ENCODE assay signal across 1 cellular context in the genomic region with DNA sequence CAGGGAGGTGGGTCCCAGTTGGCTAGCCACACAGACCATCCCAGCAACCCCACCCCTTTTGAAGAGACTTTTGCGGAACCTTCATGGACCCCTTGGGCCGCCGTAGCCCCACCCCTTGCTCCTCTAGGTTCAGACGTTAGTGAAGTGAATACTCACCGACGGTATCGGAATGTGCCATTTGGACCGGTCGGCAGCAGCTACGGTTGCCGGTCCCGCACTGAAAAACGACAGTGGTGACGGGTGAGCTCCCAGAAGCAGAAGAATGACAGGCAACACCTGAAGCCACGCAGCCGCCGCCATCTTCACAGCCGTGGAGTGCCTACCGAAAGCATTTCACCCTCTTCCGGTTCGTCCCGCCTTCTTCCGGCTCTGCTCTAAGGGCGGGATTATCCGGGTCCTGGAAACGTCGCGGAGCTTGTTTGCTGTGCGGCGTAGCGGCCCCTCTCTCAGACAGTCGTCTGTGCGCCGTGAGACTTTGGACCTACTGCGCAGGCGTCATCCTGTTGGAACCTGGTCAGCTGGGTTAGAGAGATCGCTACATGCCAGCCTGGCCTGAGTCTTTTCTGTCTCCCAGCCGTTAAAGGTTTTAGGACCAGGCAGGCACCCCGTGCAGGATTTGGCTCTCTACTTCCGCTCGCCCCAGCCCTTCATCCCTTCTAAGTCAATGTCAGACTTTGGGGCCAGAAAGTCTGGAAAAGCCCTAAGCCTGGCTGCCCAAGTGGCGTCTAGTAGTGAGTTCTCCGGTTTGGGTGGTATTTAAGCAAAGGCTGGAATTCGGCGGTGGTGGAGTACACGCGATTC.
TF ChIP-seq lines count a peak whose summit lies in the region.

A gene with protein sequence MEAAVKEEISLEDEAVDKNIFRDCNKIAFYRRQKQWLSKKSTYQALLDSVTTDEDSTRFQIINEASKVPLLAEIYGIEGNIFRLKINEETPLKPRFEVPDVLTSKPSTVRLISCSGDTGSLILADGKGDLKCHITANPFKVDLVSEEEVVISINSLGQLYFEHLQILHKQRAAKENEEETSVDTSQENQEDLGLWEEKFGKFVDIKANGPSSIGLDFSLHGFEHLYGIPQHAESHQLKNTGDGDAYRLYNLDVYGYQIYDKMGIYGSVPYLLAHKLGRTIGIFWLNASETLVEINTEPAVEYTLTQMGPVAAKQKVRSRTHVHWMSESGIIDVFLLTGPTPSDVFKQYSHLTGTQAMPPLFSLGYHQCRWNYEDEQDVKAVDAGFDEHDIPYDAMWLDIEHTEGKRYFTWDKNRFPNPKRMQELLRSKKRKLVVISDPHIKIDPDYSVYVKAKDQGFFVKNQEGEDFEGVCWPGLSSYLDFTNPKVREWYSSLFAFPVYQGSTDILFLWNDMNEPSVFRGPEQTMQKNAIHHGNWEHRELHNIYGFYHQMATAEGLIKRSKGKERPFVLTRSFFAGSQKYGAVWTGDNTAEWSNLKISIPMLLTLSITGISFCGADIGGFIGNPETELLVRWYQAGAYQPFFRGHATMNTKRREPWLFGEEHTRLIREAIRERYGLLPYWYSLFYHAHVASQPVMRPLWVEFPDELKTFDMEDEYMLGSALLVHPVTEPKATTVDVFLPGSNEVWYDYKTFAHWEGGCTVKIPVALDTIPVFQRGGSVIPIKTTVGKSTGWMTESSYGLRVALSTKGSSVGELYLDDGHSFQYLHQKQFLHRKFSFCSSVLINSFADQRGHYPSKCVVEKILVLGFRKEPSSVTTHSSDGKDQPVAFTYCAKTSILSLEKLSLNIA (N-terminal part only) (plus strand): TSS at position 103 of the 801 bp plus-strand sequence. CDS start 1,281 bp downstream, outside the sequence.
A gene with protein sequence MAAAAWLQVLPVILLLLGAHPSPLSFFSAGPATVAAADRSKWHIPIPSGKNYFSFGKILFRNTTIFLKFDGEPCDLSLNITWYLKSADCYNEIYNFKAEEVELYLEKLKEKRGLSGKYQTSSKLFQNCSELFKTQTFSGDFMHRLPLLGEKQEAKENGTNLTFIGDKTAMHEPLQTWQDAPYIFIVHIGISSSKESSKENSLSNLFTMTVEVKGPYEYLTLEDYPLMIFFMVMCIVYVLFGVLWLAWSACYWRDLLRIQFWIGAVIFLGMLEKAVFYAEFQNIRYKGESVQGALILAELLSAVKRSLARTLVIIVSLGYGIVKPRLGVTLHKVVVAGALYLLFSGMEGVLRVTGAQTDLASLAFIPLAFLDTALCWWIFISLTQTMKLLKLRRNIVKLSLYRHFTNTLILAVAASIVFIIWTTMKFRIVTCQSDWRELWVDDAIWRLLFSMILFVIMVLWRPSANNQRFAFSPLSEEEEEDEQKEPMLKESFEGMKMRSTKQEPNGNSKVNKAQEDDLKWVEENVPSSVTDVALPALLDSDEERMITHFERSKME (minus strand): TSS at position 335 of the 801 bp plus-strand sequence. CDS start 35 bp downstream, at position 300.

TF ChIP-seq in HCT116, 20 proteins besides CTCF, POLR2A, EP300 and RAD21 (continued from another document):
- TF ChIP-seq REST (IDR thresholded peaks at IDR 0.05; ENCODE audit: low read depth): no peak
- TF ChIP-seq TCF7L2 (IDR thresholded peaks at IDR 0.05; ENCODE audit: borderline replicate concordance, extremely low read depth, insufficient read depth, insufficient read length): peak; percentile 55
- no peak for TF ChIP-seq FOSL1 (IDR thresholded peaks at IDR 0.05; ENCODE audit: low read depth)
- TF ChIP-seq, protein P1, sequence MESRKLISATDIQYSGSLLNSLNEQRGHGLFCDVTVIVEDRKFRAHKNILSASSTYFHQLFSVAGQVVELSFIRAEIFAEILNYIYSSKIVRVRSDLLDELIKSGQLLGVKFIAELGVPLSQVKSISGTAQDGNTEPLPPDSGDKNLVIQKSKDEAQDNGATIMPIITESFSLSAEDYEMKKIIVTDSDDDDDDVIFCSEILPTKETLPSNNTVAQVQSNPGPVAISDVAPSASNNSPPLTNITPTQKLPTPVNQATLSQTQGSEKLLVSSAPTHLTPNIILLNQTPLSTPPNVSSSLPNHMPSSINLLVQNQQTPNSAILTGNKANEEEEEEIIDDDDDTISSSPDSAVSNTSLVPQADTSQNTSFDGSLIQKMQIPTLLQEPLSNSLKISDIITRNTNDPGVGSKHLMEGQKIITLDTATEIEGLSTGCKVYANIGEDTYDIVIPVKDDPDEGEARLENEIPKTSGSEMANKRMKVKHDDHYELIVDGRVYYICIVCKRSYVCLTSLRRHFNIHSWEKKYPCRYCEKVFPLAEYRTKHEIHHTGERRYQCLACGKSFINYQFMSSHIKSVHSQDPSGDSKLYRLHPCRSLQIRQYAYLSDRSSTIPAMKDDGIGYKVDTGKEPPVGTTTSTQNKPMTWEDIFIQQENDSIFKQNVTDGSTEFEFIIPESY (IDR thresholded peaks at IDR 0.05; ENCODE audit: extremely low read depth, insufficient replicate concordance, low read length): no peak
- TF ChIP-seq EGR1 (IDR thresholded peaks at IDR 0.05; ENCODE audit: low read depth): no peak
- TF ChIP-seq, protein P2, sequence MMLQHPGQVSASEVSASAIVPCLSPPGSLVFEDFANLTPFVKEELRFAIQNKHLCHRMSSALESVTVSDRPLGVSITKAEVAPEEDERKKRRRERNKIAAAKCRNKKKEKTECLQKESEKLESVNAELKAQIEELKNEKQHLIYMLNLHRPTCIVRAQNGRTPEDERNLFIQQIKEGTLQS (IDR thresholded peaks at IDR 0.05): no peak
- TF ChIP-seq ELF1 (IDR thresholded peaks at IDR 0.05; ENCODE audit: borderline replicate concordance, low read depth): peak; percentile 81
